Comparison of ENCODE assay signal across 1 cellular context in genomic region chr22:49823289-49824045, GRCh38.
TF ChIP-seq lines count a peak whose summit lies in the region.

No MANE protein-coding gene starts in this region.

TF ChIP-seq in HepG2, 621 proteins besides CTCF, POLR2A, EP300 and RAD21:
- peak; percentile 46; the same call in 1 of the 2 replicates for TF ChIP-seq ZBTB38 (CRISPR knock-in tag; IDR thresholded peaks at IDR 0.05)
- peak; percentile 27; the same call in 1 of the 2 replicates for TF ChIP-seq RBFOX2 (IDR thresholded peaks at IDR 0.05; ENCODE audit: low read depth, low read length)
- peak; percentile 28; the same call in 1 of the 2 replicates for TF ChIP-seq ZC3H13 (CRISPR knock-in tag; IDR thresholded peaks at IDR 0.05)
- TF ChIP-seq ZNF574 (CRISPR knock-in tag; IDR thresholded peaks at IDR 0.05): no peak
- peak; percentile 68 for TF ChIP-seq AGO2 (optimal IDR thresholded peaks at IDR 0.05; ENCODE audit: low read depth, low read length)
